In the genomic region with DNA sequence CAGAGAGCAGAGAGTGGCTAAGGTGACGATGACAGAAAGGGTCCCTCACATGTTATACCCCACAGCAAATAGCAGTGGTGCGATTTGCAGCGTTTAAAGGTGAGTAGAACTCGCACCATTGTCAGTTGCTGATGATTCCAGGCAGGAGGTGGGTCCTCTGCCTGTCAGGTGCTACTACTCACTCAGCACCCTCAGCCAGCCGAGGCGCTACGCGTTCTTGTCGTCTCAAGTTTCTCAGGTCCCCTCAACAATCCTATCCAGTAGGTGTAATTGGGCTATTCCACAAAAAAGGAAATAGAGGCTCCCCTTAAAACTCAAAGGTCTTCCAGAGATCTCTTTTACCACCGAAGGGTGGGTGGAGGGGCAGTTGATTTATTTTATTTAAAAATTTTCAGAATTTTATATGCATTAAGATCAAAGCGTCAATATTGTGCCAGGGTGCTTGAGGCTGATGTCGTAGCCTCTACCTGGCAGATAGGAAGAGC, we compare ENCODE assay signal across 23 cellular contexts. TPM values are rescaled to one million over a fixed set of nuclear protein-coding genes. Genes with fewer than 3 reads are reported as not detected.
"Had no signal": no experiment of that assay in that cellular context is flagged by ENCODE, and none has a peak within 500 bp of the region (broad histone marks: within the 10 kb centered on the region; RNA-seq: fewer than 3 reads in every experiment).

No MANE protein-coding gene starts in this region.

- H3K27me3 ChIP-seq: colonic mucosa had no signal

- DNase-seq: activated CD4-positive, alpha-beta memory T cell treated with anti-CD3 and anti-CD28 coated beads for 36 hours; activated CD4-positive, alpha-beta T cell treated with anti-CD3 and anti-CD28 coated beads for 36 hours; activated effector memory CD4-positive, alpha-beta T cell treated with anti-CD3 and anti-CD28 coated beads, Interleukin-2, amount 50 U/mL, for 16 hours; activated T-cell treated with anti-CD3 and anti-CD28 coated beads, Interleukin-2, amount 50 U/mL, for 4 hours; central memory CD4-positive, alpha-beta T cell; colonic mucosa; effector CD4-positive, alpha-beta T cell; foreskin fibroblast; hippocampal formation; kidney; left ventricle myocardium inferior; small intestine; stimulated activated CD4-positive, alpha-beta T cell treated with anti-CD3 and anti-CD28 coated beads, Interleukin-4, amount 100 ng/mL, for 24 hours; stimulated activated naive CD4-positive, alpha-beta T cell treated with Interleukin-2 at 50 U/mL for 16 hours; T-helper 17 cell; trophoblast cell; WERI-Rb-1 had no signal

- H3K36me3 ChIP-seq: colonic mucosa, left ventricle myocardium inferior, WERI-Rb-1 had no signal

- H3K9me3 Mint-ChIP-seq: activated CD4-positive, alpha-beta memory T cell treated with anti-CD3 and anti-CD28 coated beads for 36 hours; activated naive CD4-positive, alpha-beta T cell treated with anti-CD3 and anti-CD28 coated beads, Interleukin-2, amount 50 U/mL, for 72 hours; activated T-cell treated with anti-CD3 and anti-CD28 coated beads, Interleukin-2, amount 50 U/mL, for 4 hours had no signal

- H3K36me3 Mint-ChIP-seq: activated CD4-positive, alpha-beta memory T cell treated with anti-CD3 and anti-CD28 coated beads for 36 hours; activated naive CD4-positive, alpha-beta T cell treated with anti-CD3 and anti-CD28 coated beads, Interleukin-2, amount 50 U/mL, for 72 hours had no signal

- H3K27ac ChIP-seq: colonic mucosa, left ventricle myocardium inferior, WERI-Rb-1 had no signal

- ATAC-seq: activated CD4-positive, alpha-beta T cell treated with anti-CD3 and anti-CD28 coated beads for 36 hours; activated naive CD4-positive, alpha-beta T cell treated with anti-CD3 and anti-CD28 coated beads, Interleukin-2, amount 50 U/mL, for 72 hours; activated T-cell treated with anti-CD3 and anti-CD28 coated beads, Interleukin-2, amount 50 U/mL, for 4 hours; T-helper 17 cell had no signal

- H3K27ac Mint-ChIP-seq: activated CD4-positive, alpha-beta memory T cell treated with anti-CD3 and anti-CD28 coated beads for 36 hours; activated CD4-positive, alpha-beta T cell treated with anti-CD3 and anti-CD28 coated beads for 36 hours; activated naive CD4-positive, alpha-beta T cell treated with anti-CD3 and anti-CD28 coated beads, Interleukin-2, amount 50 U/mL, for 72 hours; progenitor cell of endocrine pancreas had no signal

- H3K4me1 Mint-ChIP-seq: activated CD4-positive, alpha-beta T cell treated with anti-CD3 and anti-CD28 coated beads for 36 hours; T-helper 17 cell had no signal

- H3K4me1 ChIP-seq: colonic mucosa, left ventricle myocardium inferior had no signal

- H3K4me3 ChIP-seq: colonic mucosa, left ventricle myocardium inferior had no signal

- H3K9me3 ChIP-seq: colonic mucosa, left ventricle myocardium inferior had no signal

- H3K4me3 Mint-ChIP-seq: activated CD4-positive, alpha-beta memory T cell treated with anti-CD3 and anti-CD28 coated beads for 36 hours; activated CD4-positive, alpha-beta T cell treated with anti-CD3 and anti-CD28 coated beads for 36 hours; activated T-cell treated with anti-CD3 and anti-CD28 coated beads, Interleukin-2, amount 50 U/mL, for 4 hours; T-helper 17 cell had no signal

RNA-seq across cellular contexts. Expression of gene ELF5, which starts 18.3 kb away (rescaled TPM):
- total RNA-seq: activated CD4-positive, alpha-beta memory T cell treated with anti-CD3 and anti-CD28 coated beads for 36 hours; activated CD4-positive, alpha-beta T cell treated with anti-CD3 and anti-CD28 coated beads for 36 hours; activated naive CD4-positive, alpha-beta T cell treated with anti-CD3 and anti-CD28 coated beads, Interleukin-2, amount 50 U/mL, for 72 hours; activated T-cell treated with anti-CD3 and anti-CD28 coated beads, Interleukin-2, amount 50 U/mL, for 4 hours; colonic mucosa; endothelial cell of umbilical vein; left ventricle myocardium inferior; omental fat pad; right cardiac atrium; T-helper 17 cell had no signal
- polyA plus RNA-seq: endothelial cell of umbilical vein, neural cell, right cardiac atrium, small intestine had no signal
